Comparison of ENCODE assay signal across 39 cellular contexts in genomic region chr3:181189556-181189955, GRCh38.
"Had no signal": no experiment of that assay in that cellular context is flagged by ENCODE, and none has a peak within 500 bp of the region (broad histone marks: within the 10 kb centered on the region; RNA-seq: fewer than 3 reads in every experiment).

No MANE protein-coding gene starts in this region.

- FAIRE-seq: astrocyte, bronchial epithelial cell had no signal

- H3K27ac Mint-ChIP-seq: activated naive CD4-positive, alpha-beta T cell treated with anti-CD3 and anti-CD28 coated beads for 36 hours; activated naive CD4-positive, alpha-beta T cell treated with anti-CD3 and anti-CD28 coated beads, Interleukin-2, amount 10 ng/mL, durations not matched to agents 7 days and 5 days; activated naive CD4-positive, alpha-beta T cell treated with anti-CD3 and anti-CD28 coated beads, Interleukin-2, amount 50 U/mL, for 24 hours; activated naive CD4-positive, alpha-beta T cell treated with anti-CD3 and anti-CD28 coated beads, Interleukin-2, amount 50 U/mL, for 72 hours; activated naive CD8-positive, alpha-beta T cell; activated naive CD8-positive, alpha-beta T cell treated with anti-CD3 and anti-CD28 coated beads for 36 hours; activated naive CD8-positive, alpha-beta T cell treated with anti-CD3 and anti-CD28 coated beads, Interleukin-2, amount 10 ng/mL, durations not matched to agents 7 days and 5 days; activated naive CD8-positive, alpha-beta T cell treated with anti-CD3 and anti-CD28 coated beads, Interleukin-2, amount 50 U/mL, for 24 hours; activated T-cell treated with anti-CD3 and anti-CD28 coated beads, Interleukin-2, amount 50 U/mL, for 24 hours; activated T-cell treated with anti-CD3 and anti-CD28 coated beads, Interleukin-2, amount 50 U/mL, for 72 hours; activated T-helper 1 cell treated with anti-CD3 and anti-CD28 coated beads, Interleukin-12 subunit alpha, Interleukin-12 subunit beta, Interleukin-2, Interleukin-4 antibody, amounts not matched to agents 30 ng/mL and 10 ng/mL and 1 ng/mL, durations not matched to agents 14 hours and 24 hours and 36 hours; activated T-helper 17 cell treated with anti-CD3 and anti-CD28 coated beads, Interleukin-2, amount 50 U/mL, for 72 hours; activated T-helper 2 cell treated with anti-CD3 and anti-CD28 coated beads, Interferon-gamma antibody, Interleukin-2, Interleukin-4, amounts not matched to agents 10 μg/mL and 5 μg/mL and 100 μg/mL, durations not matched to agents 14 hours and 24 hours and 36 hours; brain had no signal

- H3K4me3 Mint-ChIP-seq: activated naive CD4-positive, alpha-beta T cell treated with anti-CD3 and anti-CD28 coated beads for 36 hours; activated naive CD4-positive, alpha-beta T cell treated with anti-CD3 and anti-CD28 coated beads, Interleukin-2, amount 10 ng/mL, durations not matched to agents 7 days and 5 days; activated naive CD4-positive, alpha-beta T cell treated with anti-CD3 and anti-CD28 coated beads, Interleukin-2, amount 50 U/mL, for 24 hours; activated naive CD8-positive, alpha-beta T cell; activated naive CD8-positive, alpha-beta T cell treated with anti-CD3 and anti-CD28 coated beads for 36 hours; activated naive CD8-positive, alpha-beta T cell treated with anti-CD3 and anti-CD28 coated beads, Interleukin-2, amount 10 ng/mL, durations not matched to agents 7 days and 5 days; activated naive CD8-positive, alpha-beta T cell treated with anti-CD3 and anti-CD28 coated beads, Interleukin-2, amount 50 U/mL, for 24 hours; activated T-cell treated with anti-CD3 and anti-CD28 coated beads, Interleukin-2, amount 50 U/mL, for 24 hours; activated T-cell treated with anti-CD3 and anti-CD28 coated beads, Interleukin-2, amount 50 U/mL, for 4 hours; activated T-cell treated with anti-CD3 and anti-CD28 coated beads, Interleukin-2, amount 50 U/mL, for 72 hours; activated T-helper 1 cell treated with anti-CD3 and anti-CD28 coated beads, Interleukin-12 subunit alpha, Interleukin-12 subunit beta, Interleukin-2, Interleukin-4 antibody, amounts not matched to agents 30 ng/mL and 10 ng/mL and 1 ng/mL, durations not matched to agents 14 hours and 24 hours and 36 hours; activated T-helper 17 cell treated with anti-CD3 and anti-CD28 coated beads, Interleukin-2, amount 50 U/mL, for 72 hours; brain; central memory CD8-positive, alpha-beta T cell had no signal

- H3K36me3 ChIP-seq: adrenal gland, ascending aorta, brain microvascular endothelial cell, breast epithelium, cardiac muscle cell had no signal

- H3K27ac ChIP-seq: adrenal gland, ascending aorta, body of pancreas, brain microvascular endothelial cell, breast epithelium, cardiac muscle cell had no signal

- H3K4me1 Mint-ChIP-seq: activated naive CD4-positive, alpha-beta T cell treated with anti-CD3 and anti-CD28 coated beads, Interleukin-2, amount 10 ng/mL, durations not matched to agents 7 days and 5 days; activated naive CD4-positive, alpha-beta T cell treated with anti-CD3 and anti-CD28 coated beads, Interleukin-2, amount 50 U/mL, for 24 hours; activated naive CD8-positive, alpha-beta T cell treated with anti-CD3 and anti-CD28 coated beads for 36 hours; activated naive CD8-positive, alpha-beta T cell treated with anti-CD3 and anti-CD28 coated beads, Interleukin-2, amount 10 ng/mL, durations not matched to agents 7 days and 5 days; activated naive CD8-positive, alpha-beta T cell treated with anti-CD3 and anti-CD28 coated beads, Interleukin-2, amount 50 U/mL, for 24 hours; activated T-helper 17 cell treated with anti-CD3 and anti-CD28 coated beads, Interleukin-2, amount 50 U/mL, for 72 hours; brain; central memory CD8-positive, alpha-beta T cell had no signal

- H3K9me3 Mint-ChIP-seq: activated naive CD4-positive, alpha-beta T cell treated with anti-CD3 and anti-CD28 coated beads for 36 hours; activated naive CD4-positive, alpha-beta T cell treated with anti-CD3 and anti-CD28 coated beads, Interleukin-2, amount 10 ng/mL, durations not matched to agents 7 days and 5 days; activated naive CD8-positive, alpha-beta T cell treated with anti-CD3 and anti-CD28 coated beads for 36 hours; activated naive CD8-positive, alpha-beta T cell treated with anti-CD3 and anti-CD28 coated beads, Interleukin-2, amount 50 U/mL, for 24 hours; activated T-cell treated with anti-CD3 and anti-CD28 coated beads, Interleukin-2, amount 50 U/mL, for 24 hours; activated T-helper 1 cell treated with anti-CD3 and anti-CD28 coated beads, Interleukin-12 subunit alpha, Interleukin-12 subunit beta, Interleukin-2, Interleukin-4 antibody, amounts not matched to agents 30 ng/mL and 10 ng/mL and 1 ng/mL, durations not matched to agents 14 hours and 24 hours and 36 hours; activated T-helper 2 cell treated with anti-CD3 and anti-CD28 coated beads, Interferon-gamma antibody, Interleukin-2, Interleukin-4, amounts not matched to agents 10 μg/mL and 5 μg/mL and 100 μg/mL, durations not matched to agents 14 hours and 24 hours and 36 hours; brain had no signal

- DNase-seq: activated effector memory CD4-positive, alpha-beta T cell treated with anti-CD3 and anti-CD28 coated beads, Interleukin-2, amount 50 U/mL, for 16 hours; activated effector memory CD4-positive, alpha-beta T cell treated with Interleukin-2 at 50 U/mL for 16 hours; activated gamma-delta T cell; activated gamma-delta T cell treated with Interleukin-2 at 50 U/mL for 16 hours; activated naive CD4-positive, alpha-beta T cell; activated naive CD4-positive, alpha-beta T cell treated with anti-CD3 and anti-CD28 coated beads for 36 hours; activated naive CD4-positive, alpha-beta T cell treated with anti-CD3 and anti-CD28 coated beads, Interleukin-2, amount 10 ng/mL, durations not matched to agents 7 days and 5 days; activated naive CD4-positive, alpha-beta T cell treated with anti-CD3 and anti-CD28 coated beads, Interleukin-2, amount 50 U/mL, for 16 hours; activated naive CD4-positive, alpha-beta T cell treated with Interleukin-2 at 50 U/mL for 16 hours; activated naive CD8-positive, alpha-beta T cell treated with anti-CD3 and anti-CD28 coated beads for 36 hours; activated naive CD8-positive, alpha-beta T cell treated with anti-CD3 and anti-CD28 coated beads, Interleukin-2, amount 10 ng/mL, durations not matched to agents 7 days and 5 days; activated naive CD8-positive, alpha-beta T cell treated with anti-CD3 and anti-CD28 coated beads, Interleukin-2, amount 50 U/mL, for 24 hours; activated T-cell treated with anti-CD3 and anti-CD28 coated beads, Interleukin-2, amount 50 U/mL, for 24 hours; activated T-cell treated with anti-CD3 and anti-CD28 coated beads, Interleukin-2, amount 50 U/mL, for 4 hours; activated T-cell treated with anti-CD3 and anti-CD28 coated beads, Interleukin-2, amount 50 U/mL, for 48 hours; activated T-cell treated with anti-CD3 and anti-CD28 coated beads, Interleukin-2, amount 50 U/mL, for 72 hours; adrenal gland; amniotic stem cell; amygdala; anterior cingulate cortex; aorta; body of pancreas; brain microvascular endothelial cell; caudate nucleus; central memory CD4-positive, alpha-beta T cell; cerebellar nuclear complex had no signal

- ATAC-seq: activated naive CD4-positive, alpha-beta T cell treated with anti-CD3 and anti-CD28 coated beads, Interleukin-2, amount 50 U/mL, for 72 hours; activated naive CD8-positive, alpha-beta T cell treated with anti-CD3 and anti-CD28 coated beads, Interleukin-2, amount 50 U/mL, for 24 hours; activated T-cell treated with anti-CD3 and anti-CD28 coated beads, Interleukin-2, amount 50 U/mL, for 4 hours; activated T-cell treated with anti-CD3 and anti-CD28 coated beads, Interleukin-2, amount 50 U/mL, for 72 hours; activated T-helper 17 cell treated with anti-CD3 and anti-CD28 coated beads, Interleukin-2, amount 50 U/mL, for 72 hours; body of pancreas had no signal

- H3K27me3 ChIP-seq: adrenal gland, ascending aorta, body of pancreas, brain microvascular endothelial cell, breast epithelium, cardiac muscle cell had no signal

- H3K27me3 Mint-ChIP-seq: activated naive CD4-positive, alpha-beta T cell treated with anti-CD3 and anti-CD28 coated beads, Interleukin-2, amount 10 ng/mL, durations not matched to agents 7 days and 5 days; activated T-cell treated with anti-CD3 and anti-CD28 coated beads, Interleukin-2, amount 50 U/mL, for 24 hours; brain; central memory CD8-positive, alpha-beta T cell had no signal

- H3K36me3 Mint-ChIP-seq: activated naive CD4-positive, alpha-beta T cell treated with anti-CD3 and anti-CD28 coated beads, Interleukin-2, amount 10 ng/mL, durations not matched to agents 7 days and 5 days; activated naive CD4-positive, alpha-beta T cell treated with anti-CD3 and anti-CD28 coated beads, Interleukin-2, amount 50 U/mL, for 72 hours; activated naive CD8-positive, alpha-beta T cell; activated naive CD8-positive, alpha-beta T cell treated with anti-CD3 and anti-CD28 coated beads for 36 hours; activated naive CD8-positive, alpha-beta T cell treated with anti-CD3 and anti-CD28 coated beads, Interleukin-2, amount 10 ng/mL, durations not matched to agents 7 days and 5 days; brain had no signal

- H3K4me1 ChIP-seq: adrenal gland, ascending aorta, body of pancreas, breast epithelium had no signal

- H3K9me3 ChIP-seq: adrenal gland, ascending aorta, body of pancreas, breast epithelium had no signal

- H3K4me3 ChIP-seq: adrenal gland, ascending aorta, body of pancreas, breast epithelium, cardiac muscle cell had no signal
